In the genomic region with DNA sequence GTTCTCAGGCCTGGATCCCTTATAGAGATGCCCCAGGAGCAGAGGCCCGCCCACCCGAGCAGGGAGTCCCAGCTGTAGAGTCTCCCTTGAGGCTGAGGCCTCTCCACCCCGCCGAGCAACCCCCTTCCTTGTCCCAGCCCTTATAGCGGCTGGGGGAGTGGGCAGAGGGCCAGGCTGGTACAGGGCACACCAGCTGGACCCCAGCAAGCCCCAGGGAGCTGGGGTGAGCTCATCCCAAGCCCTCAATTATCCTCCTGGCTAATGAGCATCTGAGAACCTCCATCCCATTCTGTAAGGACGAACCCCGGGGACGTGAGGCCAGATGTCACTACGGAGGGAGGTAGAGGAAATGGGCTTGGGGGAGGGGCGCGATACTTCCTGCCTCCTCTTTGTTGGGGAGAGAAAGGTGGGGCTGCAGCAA, we compare ENCODE assay signal across 11 cellular contexts. TPM values are rescaled to one million over a fixed set of nuclear protein-coding genes. Genes with fewer than 3 reads are reported as not detected.
DNase-seq lines count a peak whose midpoint lies in the region; ATAC-seq, FAIRE-seq and TF ChIP-seq lines count a peak whose summit lies in the region.
"Had no signal": no experiment of that assay in that cellular context is flagged by ENCODE, and none has a peak within 500 bp of the region (broad histone marks: within the 10 kb centered on the region; RNA-seq: fewer than 3 reads in every experiment).

No MANE protein-coding gene starts in this region.

- FAIRE-seq in kidney (lab: Jason Lieb, UNC), result no peak
- FAIRE-seq: G401.6 had no signal

- ATAC-seq in IMR-90 (ENCODE audit: low read depth), result no peak
- ATAC-seq in activated CD8-positive, alpha-beta T cell treated with anti-CD3 and anti-CD28 coated beads for 36 hours, result peak; percentile 3

- H3K27me3 ChIP-seq in IMR-90 (ENCODE audit: control insufficient read depth, insufficient read depth, low read length), result peaks cover 3% of the 10 kb centered on the region; the same call in 1 of the 2 replicates
- H3K27me3 ChIP-seq: testis had no signal

- H3K4me1 ChIP-seq in IMR-90 (ENCODE audit: control insufficient read depth, insufficient read depth, low read length), result peaks cover 7% of the 10 kb centered on the region
- H3K4me1 ChIP-seq in kidney (ENCODE audit: control insufficient read depth in 1 of 2, insufficient read depth in 1 of 2, low read depth in 1 of 2, low read length in 2 of 2), result peaks cover 0 to 4% of the 10 kb centered on the region in 2 donors

- DNase-seq in DMS 273 (lab: John Stamatoyannopoulos, UW; ENCODE audit: unreplicated experiment) (peak; percentile 95), IMR-90 (no peak), kidney (peak; percentile 75), epidermal melanocyte (ENCODE audit: insufficient read length, low spot score) (no peak), iPS-NIHi11 (ENCODE audit: low spot score) (no peak), NCI-H2196 (lab: John Stamatoyannopoulos, UW; ENCODE audit: unreplicated experiment) (no peak)
- peak; percentile 63 for DNase-seq in activated CD8-positive, alpha-beta T cell treated with anti-CD3 and anti-CD28 coated beads for 36 hours
- DNase-seq: HFFc6, testis had no signal

- no peak overlapping the region for H3K4me2 ChIP-seq in IMR-90 (ENCODE audit: low read depth, low read length)

- no peak overlapping the region for H2AK5ac ChIP-seq in IMR-90 (ENCODE audit: low read depth, low read length)

- no peak overlapping the region for H3K14ac ChIP-seq in IMR-90 (replicated peaks; ENCODE audit: low read depth, low read length)

- H2BK15ac ChIP-seq in IMR-90 (ENCODE audit: low read depth, low read length), result no peak overlapping the region

- no peak for TF ChIP-seq POLR2A in IMR-90 (IDR thresholded peaks at IDR 0.05; ENCODE audit: low read depth, low read length)

- H4K20me1 ChIP-seq in IMR-90 (ENCODE audit: insufficient read depth, low read length), result peaks cover 10% of the 10 kb centered on the region

- H3K4me3 Mint-ChIP-seq in activated CD8-positive, alpha-beta T cell treated with anti-CD3 and anti-CD28 coated beads for 36 hours, result peak overlapping the region; percentile 58
- H3K4me3 Mint-ChIP-seq: HFFc6 had no signal

- no peak overlapping the region for H4K8ac ChIP-seq in IMR-90 (ENCODE audit: low read depth in 2 of 2, low read length in 2 of 2)

- H3K27ac Mint-ChIP-seq in activated CD8-positive, alpha-beta T cell treated with anti-CD3 and anti-CD28 coated beads for 36 hours, result peak overlapping the region; percentile 85
- H3K27ac Mint-ChIP-seq: HFFc6 had no signal

- H2AK9ac ChIP-seq in IMR-90 (replicated peaks; ENCODE audit: low read depth, low read length, poor library complexity), result peak overlapping the region; percentile 55

- no peaks in the 10 kb centered on the region for H3K36me3 Mint-ChIP-seq in activated CD8-positive, alpha-beta T cell treated with anti-CD3 and anti-CD28 coated beads for 36 hours (ENCODE audit: low read depth)

- H2AFZ ChIP-seq in IMR-90 (replicated peaks; ENCODE audit: low read length, poor library complexity), result peak overlapping the region; percentile 71

- no peak for TF ChIP-seq RAD21 in IMR-90 (IDR thresholded peaks at IDR 0.05; ENCODE audit: low read length)

- CTCF ChIA-PET in IMR-90 (lab: Yijun Ruan, JAX), result no interaction called here
- CTCF ChIA-PET in activated CD8-positive, alpha-beta T cell treated with anti-CD3 and anti-CD28 coated beads for 36 hours (lab: Charles Lee), result interaction anchor here (1.1 to 2.4 kb wide), 6 partner anchors 23 to 259 kb away, joined by 3 to 11 read pairs (median 4); a partner anchor contains a TSS

- BruUV-seq in IMR-90 (replicated peaks; lab: Mats Ljungman, UMichigan), result no TSS peak

- no peak overlapping the region for H4K5ac ChIP-seq in IMR-90 (ENCODE audit: low read depth, low read length)

- H3K36me3 ChIP-seq in IMR-90 (ENCODE audit: control insufficient read depth, insufficient read depth, low read length), result no peaks in the 10 kb centered on the region
- no peaks in the 10 kb centered on the region for H3K36me3 ChIP-seq in kidney (ENCODE audit: control insufficient read depth in 1 of 2, insufficient read depth in 2 of 2, low read length in 2 of 2)

- dilution Hi-C loops in IMR-90 (cut with HindIII; ENCODE audit: low sequenced_read_pairs, unreplicated experiment), result no loop called here

- no peak overlapping the region for H2BK120ac ChIP-seq in IMR-90 (ENCODE audit: low read depth, low read length)

- no peak overlapping the region for H3K9ac ChIP-seq in IMR-90 (ENCODE audit: low read depth, low read length)
- H3K9ac ChIP-seq in kidney (ENCODE audit: low read length in 2 of 2), result no peak overlapping the region

- H3K9me3 ChIP-seq in IMR-90 (ENCODE audit: control insufficient read depth, insufficient read depth, low read length) (no peaks in the 10 kb centered on the region), kidney (ENCODE audit: control insufficient read depth in 1 of 2, low read length in 2 of 2) (no peaks in the 10 kb centered on the region)
- H3K9me3 ChIP-seq: testis had no signal

- no peak overlapping the region for H3K18ac ChIP-seq in IMR-90 (ENCODE audit: low read depth, low read length)

- H3K79me1 ChIP-seq in IMR-90 (ENCODE audit: low read depth in 1 of 2, low read length in 2 of 2), result peaks cover 0 to 16% of the 10 kb centered on the region in 2 experiments; a peak in 2 of 4 replicates

- no peak overlapping the region for H3K4ac ChIP-seq in IMR-90 (ENCODE audit: low read depth, low read length)

- TF ChIP-seq CTCF in IMR-90 (conservative IDR thresholded peaks at IDR 0.05; ENCODE audit: low read depth, low read length), result no peak
- TF ChIP-seq CTCF in activated CD8-positive, alpha-beta T cell treated with anti-CD3 and anti-CD28 coated beads for 36 hours (IDR thresholded peaks at IDR 0.05), result no peak
- no peak for TF ChIP-seq CTCF in kidney (IDR thresholded peaks at IDR 0.05; ENCODE audit: borderline replicate concordance, extremely low read depth, insufficient read depth)

- POLR2A ChIA-PET in IMR-90 (lab: Charles Lee; ENCODE audit: unreplicated experiment), result interaction anchor here (0.5 kb wide), 1 partner anchor 47 kb away, joined by 3 read pairs; no protein-coding TSS in a partner anchor
- POLR2A ChIA-PET in activated CD8-positive, alpha-beta T cell treated with anti-CD3 and anti-CD28 coated beads for 36 hours (lab: Charles Lee), result interaction anchor here (0.6 to 1.4 kb wide), 2 partner anchors 11 to 79 kb away, joined by 3 read pairs; no protein-coding TSS in a partner anchor

- H2BK20ac ChIP-seq in IMR-90 (ENCODE audit: low read depth, low read length), result no peak overlapping the region

- no peak overlapping the region for H3K56ac ChIP-seq in IMR-90 (ENCODE audit: extremely low read depth, insufficient read depth, low read length)

- in situ Hi-C loops in IMR-90 (cut with MboI; ENCODE audit: low sequenced_read_pairs), result no loop called here

- H4K91ac ChIP-seq in IMR-90 (ENCODE audit: insufficient read depth, low read depth, low read length), result no peak overlapping the region

- H3K9me3 Mint-ChIP-seq in activated CD8-positive, alpha-beta T cell treated with anti-CD3 and anti-CD28 coated beads for 36 hours, result no peaks in the 10 kb centered on the region
- H3K9me3 Mint-ChIP-seq: HFFc6 had no signal

- no peak overlapping the region for H3K23ac ChIP-seq in IMR-90 (ENCODE audit: low read depth, low read length)

- H3K4me3 ChIP-seq in IMR-90 (ENCODE audit: insufficient read depth, low read depth, low read length) (no peak overlapping the region), kidney (ENCODE audit: low read length in 2 of 2) (no peak overlapping the region)
- H3K4me3 ChIP-seq: testis had no signal

- intact Hi-C loops in IMR-90 (cut with micrococcal nuclease), result no loop called here
- intact Hi-C loops in activated CD8-positive, alpha-beta T cell treated with anti-CD3 and anti-CD28 coated beads for 36 hours (cut with micrococcal nuclease), result no loop called here
- intact Hi-C loops in kidney (cut with DNase I), result no loop called here

- H2BK5ac ChIP-seq in IMR-90 (ENCODE audit: low read depth, low read length, poor library complexity, severe bottlenecking), result no peak overlapping the region

- WGBS in IMR-90 (ENCODE audit: extremely low coverage in 2 of 2, insufficient read length in 1 of 2), 2 experiments, result no CpG with 5 or more reads among the region's 11 CpGs

- no peaks in the 10 kb centered on the region for H3K27me3 Mint-ChIP-seq in activated CD8-positive, alpha-beta T cell treated with anti-CD3 and anti-CD28 coated beads for 36 hours

- peaks cover 3% of the 10 kb centered on the region for H3K9me1 ChIP-seq in IMR-90 (ENCODE audit: insufficient read depth, low read length)

- H3K4me1 Mint-ChIP-seq in activated CD8-positive, alpha-beta T cell treated with anti-CD3 and anti-CD28 coated beads for 36 hours (ENCODE audit: low read depth), result peaks cover 45% of the 10 kb centered on the region

- H3K27ac ChIP-seq in IMR-90 (ENCODE audit: insufficient read depth, low read length) (no peak overlapping the region), kidney (ENCODE audit: low read depth in 2 of 2, low read length in 2 of 2) (no peak overlapping the region)
- H3K27ac ChIP-seq: HL-60, testis had no signal

TF ChIP-seq in IMR-90, 13 proteins besides CTCF, POLR2A, EP300 and RAD21 (continues in another document):
- TF ChIP-seq RCOR1 (IDR thresholded peaks at IDR 0.05; ENCODE audit: insufficient replicate concordance, low read length) (no peak), MXI1 (IDR thresholded peaks at IDR 0.05; ENCODE audit: borderline replicate concordance, low read depth, low read length) (no peak), CHD1 (IDR thresholded peaks at IDR 0.05; ENCODE audit: low read depth, low read length) (no peak), SMC3 (IDR thresholded peaks at IDR 0.05; ENCODE audit: low read depth, low read length) (no peak), MAFK (IDR thresholded peaks at IDR 0.05; ENCODE audit: low read depth, low read length) (no peak), FOS (IDR thresholded peaks at IDR 0.05; ENCODE audit: low read depth, low read length) (no peak), BHLHE40 (IDR thresholded peaks at IDR 0.05; ENCODE audit: low read depth, low read length) (no peak)
- TF ChIP-seq, protein P1, sequence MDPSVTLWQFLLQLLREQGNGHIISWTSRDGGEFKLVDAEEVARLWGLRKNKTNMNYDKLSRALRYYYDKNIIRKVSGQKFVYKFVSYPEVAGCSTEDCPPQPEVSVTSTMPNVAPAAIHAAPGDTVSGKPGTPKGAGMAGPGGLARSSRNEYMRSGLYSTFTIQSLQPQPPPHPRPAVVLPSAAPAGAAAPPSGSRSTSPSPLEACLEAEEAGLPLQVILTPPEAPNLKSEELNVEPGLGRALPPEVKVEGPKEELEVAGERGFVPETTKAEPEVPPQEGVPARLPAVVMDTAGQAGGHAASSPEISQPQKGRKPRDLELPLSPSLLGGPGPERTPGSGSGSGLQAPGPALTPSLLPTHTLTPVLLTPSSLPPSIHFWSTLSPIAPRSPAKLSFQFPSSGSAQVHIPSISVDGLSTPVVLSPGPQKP (IDR thresholded peaks at IDR 0.05; ENCODE audit: borderline replicate concordance, low read depth, low read length), result no peak

RNA-seq across cellular contexts. Expression of a gene that starts 3.2 kb away (rescaled TPM):
- total RNA-seq in IMR-90 (2012; rRNA removed) (8.6 and 10.0 TPM in 2 replicates), kidney (21.9 TPM)
- polyA plus RNA-seq in IMR-90 (2012; rRNA removed) (11.8 and 13.0 TPM in 2 replicates), kidney (ENCODE audit: insufficient read depth, low read depth, low replicate concordance) (16.6 TPM)
- 9.3 and 14.5 TPM in 2 replicates for polyA plus RNA-seq in IMR-90 (2012; cell fraction: cytosol; rRNA removed)
- polyA plus RNA-seq in IMR-90 (2012; cell fraction: nucleus; rRNA removed; ENCODE audit: low replicate concordance), result 7.9 and 13.2 TPM in 2 replicates
- 1 to 10 TPM; 8.2 to 9.5 TPM for total RNA-seq in activated CD8-positive, alpha-beta T cell treated with anti-CD3 and anti-CD28 coated beads for 36 hours

Comparison
In these comparisons a context has a peak if more than half of its experiments do, and no peak if none do; other contexts are left out.
1. DNase-seq: peak in DMS 273 (single experiment), activated CD8-positive, alpha-beta T cell treated with anti-CD3 and anti-CD28 coated beads for 36 hours (single experiment) and kidney (single experiment); none in IMR-90 (single experiment), epidermal melanocyte (single experiment), iPS-NIHi11 (single experiment) and NCI-H2196 (single experiment).